In genomic region chr3:122468896-122469533, GRCh38 we compare ENCODE assay signal across 15 cellular contexts. TPM values are rescaled to one million over a fixed set of nuclear protein-coding genes. Genes with fewer than 3 reads are reported as not detected.
A peak's percentile ranks its signal among the peaks of the same experiment; 100 is the strongest.
DNase-seq lines count a peak whose midpoint lies in the region; ATAC-seq lines count a peak whose summit lies in the region.
"Had no signal": no experiment of that assay in that cellular context is flagged by ENCODE, and none has a peak within 500 bp of the region (broad histone marks: within the 10 kb centered on the region; RNA-seq: fewer than 3 reads in every experiment).

No MANE protein-coding gene starts in this region.

- H3K4me3 ChIP-seq in mesodermal cell (ENCODE audit: extremely low read depth, insufficient read depth, low read length, poor library complexity, severe bottlenecking): no peak overlapping the region
- H3K4me3 ChIP-seq: heart right ventricle, spleen had no signal

- H3K27ac Mint-ChIP-seq in IgD-negative memory B cell: peak overlapping the region in 2 of 3 donors; percentile 33 to 60
- H3K27ac Mint-ChIP-seq: activated CD4-positive, alpha-beta T cell treated with anti-CD3 and anti-CD28 coated beads, Interleukin-2, amount 10 ng/mL, durations not matched to agents 24 days and 14 days; activated naive CD8-positive, alpha-beta T cell treated with anti-CD3 and anti-CD28 coated beads, Interleukin-2, amount 50 U/mL, for 24 hours had no signal

- H3K36me3 Mint-ChIP-seq in IgD-negative memory B cell: peaks cover 3% of the 10 kb centered on the region

- peaks cover 26% of the 10 kb centered on the region for H3K36me3 ChIP-seq in mesodermal cell (ENCODE audit: control insufficient read depth, insufficient read depth, low read length)

- H3K9me3 Mint-ChIP-seq in IgD-negative memory B cell: no peaks in the 10 kb centered on the region
- H3K9me3 Mint-ChIP-seq: activated CD4-positive, alpha-beta T cell treated with anti-CD3 and anti-CD28 coated beads, Interleukin-2, amount 10 ng/mL, durations not matched to agents 24 days and 14 days; activated naive CD8-positive, alpha-beta T cell treated with anti-CD3 and anti-CD28 coated beads, Interleukin-2, amount 50 U/mL, for 24 hours had no signal

- peak overlapping the region in 1 of 4 donors; percentile 69 for H3K4me3 Mint-ChIP-seq in IgD-negative memory B cell
- H3K4me3 Mint-ChIP-seq: activated CD4-positive, alpha-beta T cell treated with anti-CD3 and anti-CD28 coated beads, Interleukin-2, amount 10 ng/mL, durations not matched to agents 24 days and 14 days; activated naive CD8-positive, alpha-beta T cell treated with anti-CD3 and anti-CD28 coated beads, Interleukin-2, amount 50 U/mL, for 24 hours had no signal

- no peak for DNase-seq in activated CD4-positive, CD25-positive, alpha-beta regulatory T cell treated with anti-CD3 and anti-CD28 coated beads, Interleukin-2, amount 50 U/mL, for 72 hours
- no peak for DNase-seq in germinal center (ENCODE audit: low spot score)
- DNase-seq: activated CD4-positive, alpha-beta T cell treated with anti-CD3 and anti-CD28 coated beads, Interleukin-2, amount 10 ng/mL, durations not matched to agents 24 days and 14 days; activated naive CD8-positive, alpha-beta T cell treated with anti-CD3 and anti-CD28 coated beads, Interleukin-2, amount 50 U/mL, for 24 hours; Calu3; heart right ventricle; spleen; stimulated activated CD8-positive, alpha-beta memory T cell treated with anti-CD3 and anti-CD28 coated beads, Interleukin-4, amount 100 ng/mL, for 48 hours had no signal

- peaks cover 10% of the 10 kb centered on the region for H3K4me1 ChIP-seq in mesodermal cell (ENCODE audit: control insufficient read depth, insufficient read depth, low read length, poor library complexity, severe bottlenecking)

- H3K9me3 ChIP-seq in mesodermal cell (ENCODE audit: control insufficient read depth, low read length): no peaks in the 10 kb centered on the region
- H3K9me3 ChIP-seq: heart right ventricle, spleen had no signal

- peak overlapping the region; percentile 38 for H3K27ac ChIP-seq in mesodermal cell (ENCODE audit: low read depth, low read length, severe bottlenecking)
- H3K27ac ChIP-seq: heart right ventricle, KMS-11, spleen had no signal

- H3K4me1 Mint-ChIP-seq in IgD-negative memory B cell: peaks cover 22 to 29% (median 29%) of the 10 kb centered on the region in 3 donors

- no CpG with 5 or more reads among the region's 3 CpGs for WGBS in mesodermal cell (ENCODE audit: insufficient coverage in 2 of 2), 2 experiments

- ATAC-seq in GM18511 (IDR thresholded peaks at IDR 0.05; ENCODE audit: unreplicated experiment) (peak; percentile 71), GM21786 (IDR thresholded peaks at IDR 0.05; ENCODE audit: unreplicated experiment) (peak; percentile 72), HG03045 (IDR thresholded peaks at IDR 0.05; ENCODE audit: unreplicated experiment) (no peak), HG02571 (IDR thresholded peaks at IDR 0.05; ENCODE audit: unreplicated experiment) (no peak)
- ATAC-seq: activated naive CD8-positive, alpha-beta T cell treated with anti-CD3 and anti-CD28 coated beads, Interleukin-2, amount 50 U/mL, for 24 hours; heart right ventricle had no signal

- H3K27me3 Mint-ChIP-seq in IgD-negative memory B cell: no peaks in the 10 kb centered on the region
- H3K27me3 Mint-ChIP-seq: activated CD4-positive, alpha-beta T cell treated with anti-CD3 and anti-CD28 coated beads, Interleukin-2, amount 10 ng/mL, durations not matched to agents 24 days and 14 days; activated naive CD8-positive, alpha-beta T cell treated with anti-CD3 and anti-CD28 coated beads, Interleukin-2, amount 50 U/mL, for 24 hours had no signal

RNA-seq across cellular contexts. Expression of gene KPNA1, which starts 45.7 kb away (rescaled TPM):
- 44.8 TPM for polyA plus RNA-seq in IgD-negative memory B cell
- 84.0 TPM for polyA plus RNA-seq in mesodermal cell (2013, experiment 1 of 2)
- 76.6 TPM for polyA plus RNA-seq in mesodermal cell (2013, experiment 2 of 2)

RNA-seq across cellular contexts. Expression of gene WDR5B, which starts 53.2 kb away (rescaled TPM):
- 0.68 TPM for polyA plus RNA-seq in IgD-negative memory B cell
- 5.5 TPM for polyA plus RNA-seq in mesodermal cell (2013, experiment 1 of 2)
- 6.3 TPM for polyA plus RNA-seq in mesodermal cell (2013, experiment 2 of 2)

Comparison
In these comparisons a context has a peak if more than half of its experiments do, and no peak if none do; other contexts are left out.
1. ATAC-seq: peak in GM18511 (single experiment) and GM21786 (single experiment); none in HG03045 (single experiment) and HG02571 (single experiment).